8 cellular contexts compared by ENCODE assay signal in the genomic region with DNA sequence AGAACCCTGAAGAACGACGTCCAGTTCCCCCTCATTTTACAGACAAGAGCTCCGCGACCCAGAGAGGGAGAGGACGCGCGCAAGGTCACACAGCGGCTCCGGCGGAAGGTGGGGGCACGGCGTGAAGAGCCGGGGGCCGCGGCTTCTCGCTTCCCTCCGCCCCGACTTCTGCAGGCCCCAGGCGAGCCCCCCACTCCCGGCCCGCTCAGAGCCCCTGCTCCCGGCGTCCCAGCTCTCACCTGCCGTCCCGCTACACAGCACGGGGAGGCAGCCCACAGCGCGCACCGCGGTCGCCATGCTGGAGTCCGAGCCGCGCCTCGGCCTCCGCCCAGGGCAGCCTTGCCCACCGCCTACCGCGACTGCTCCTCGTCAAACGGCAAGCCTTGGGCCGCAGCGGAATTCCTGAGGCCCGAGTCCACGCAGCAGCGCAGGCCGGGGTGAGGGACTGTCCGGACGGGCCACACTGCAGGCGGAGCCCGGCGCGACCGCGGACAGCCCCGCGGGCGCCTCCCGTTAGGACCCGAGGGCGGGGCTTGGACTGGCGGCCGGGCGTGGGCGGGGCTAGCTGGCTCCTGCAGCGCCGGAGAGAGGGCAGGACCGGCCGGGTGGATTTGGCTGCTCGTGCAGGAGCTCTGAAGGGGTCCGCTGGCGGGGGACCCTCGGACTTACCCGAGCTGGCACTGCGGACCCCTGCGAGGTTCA. TPM values are rescaled to one million over a fixed set of nuclear protein-coding genes. Genes with fewer than 3 reads are reported as not detected.
DNase-seq lines count a peak whose midpoint lies in the region; ATAC-seq and TF ChIP-seq lines count a peak whose summit lies in the region.

MRPS5 (minus strand) TSS at position 314 of the 702 bp plus-strand sequence; CDS start at position 297, 17 bp downstream.

- H3K4me3 Mint-ChIP-seq in brain = peak within 1 kb of the TSS; percentile 96 to 99 (median 98)

- no peaks in the 10 kb centered on the region for H3K9me3 ChIP-seq in iPS-18a (ENCODE audit: control insufficient read depth, low read depth, low read length)
- no peaks in the 10 kb centered on the region for H3K9me3 ChIP-seq in skeletal muscle tissue (ENCODE audit: control insufficient read depth in 3 of 3, low read length in 3 of 3)

- peak within 1 kb of the TSS; percentile 67 for H3K27ac ChIP-seq in iPS-18a (ENCODE audit: low read length)
- peak within 1 kb of the TSS; percentile 89 for H3K27ac ChIP-seq in skeletal muscle tissue (ENCODE audit: low read depth, low read length)

- ATAC-seq in HG02970 (IDR thresholded peaks at IDR 0.05; ENCODE audit: low FRiP score, unreplicated experiment) = peak; percentile 91

- H3K4me3 ChIP-seq in iPS-18a (ENCODE audit: low read length) = peak within 1 kb of the TSS; percentile 99
- peak within 1 kb of the TSS; percentile 91 to 99 (median 97) for H3K4me3 ChIP-seq in skeletal muscle tissue (ENCODE audit: low read length in 3 of 3)

- TF ChIP-seq CTCF in brain (conservative IDR thresholded peaks at IDR 0.05) = no peak

- H3K4me1 ChIP-seq in iPS-18a (ENCODE audit: control insufficient read depth, low read depth, low read length) (no peaks in the 10 kb centered on the region), skeletal muscle tissue (ENCODE audit: control insufficient read depth in 3 of 3, insufficient read depth in 3 of 3, low read length in 3 of 3) (peaks cover 11 to 22% (median 18%) of the 10 kb centered on the region in 3 donors)

- H3K27ac Mint-ChIP-seq in brain = peak within 1 kb of the TSS; percentile 96 to 99 (median 98)

- H3K27me3 Mint-ChIP-seq in brain = peaks cover 11% of the 10 kb centered on the region

- H3K9me3 Mint-ChIP-seq in brain = no peaks in the 10 kb centered on the region

- H3K9ac ChIP-seq in iPS-18a (ENCODE audit: low read length) = peak within 1 kb of the TSS; percentile 80
- peak within 1 kb of the TSS; percentile 93 to 97 (median 96) for H3K9ac ChIP-seq in skeletal muscle tissue (ENCODE audit: low read depth in 1 of 3, low read length in 3 of 3)

- DNase-seq in NCI-H1436 (lab: John Stamatoyannopoulos, UW) (peak; percentile 71), NCI-H1436 treated with DMSO at 0.1 percent for 48 hours (lab: John Stamatoyannopoulos, UW) (no peak), NCI-H2081 treated with DMSO at 0.1 percent for 48 hours (lab: John Stamatoyannopoulos, UW) (peak; percentile 15), UCSD-AML1 (lab: John Stamatoyannopoulos, UW; ENCODE audit: unreplicated experiment) (peak; percentile 86)

- H3K4me1 Mint-ChIP-seq in brain = peaks cover 52% of the 10 kb centered on the region

- peaks cover 33% of the 10 kb centered on the region for H3K36me3 Mint-ChIP-seq in brain

- H3K27me3 ChIP-seq in iPS-18a (ENCODE audit: control insufficient read depth, insufficient read depth, low read length) (no peaks in the 10 kb centered on the region), skeletal muscle tissue (ENCODE audit: control insufficient read depth in 3 of 3, insufficient read depth in 3 of 3, low read length in 3 of 3) (no peaks in the 10 kb centered on the region)

- H3K36me3 ChIP-seq in iPS-18a (ENCODE audit: control insufficient read depth, low read depth, low read length) (no peaks in the 10 kb centered on the region), skeletal muscle tissue (ENCODE audit: control insufficient read depth in 3 of 3, insufficient read depth in 3 of 3, low read length in 3 of 3) (peaks cover 0 to 2% (median 0%) of the 10 kb centered on the region in 3 donors)

RNA-seq across cellular contexts. Expression of gene MRPS5, which starts in this region (rescaled TPM):
- 36.1 TPM for polyA plus RNA-seq in brain (ENCODE audit: insufficient read depth, low read depth, low replicate concordance)
- 36.5 TPM for total RNA-seq in skeletal muscle tissue
